In genomic region chr1:44970317-44970716, GRCh38 we compare ENCODE assay signal across 16 cellular contexts. TPM values are rescaled to one million over a fixed set of nuclear protein-coding genes. Genes with fewer than 3 reads are reported as not detected.
DNase-seq lines count a peak whose midpoint lies in the region; ATAC-seq and TF ChIP-seq lines count a peak whose summit lies in the region.
"Had no signal": no experiment of that assay in that cellular context is flagged by ENCODE, and none has a peak within 500 bp of the region (broad histone marks: within the 10 kb centered on the region; RNA-seq: fewer than 3 reads in every experiment).

No MANE protein-coding gene starts in this region.

- H3K4me3 ChIP-seq in Panc1 (ENCODE audit: low read depth in 2 of 2, low read length in 2 of 2) (no peak overlapping the region), astrocyte of the spinal cord (ENCODE audit: low read depth, low read length) (no peak overlapping the region), osteoblast (ENCODE audit: insufficient read depth, low read length) (no peak overlapping the region), ascending aorta (no peak overlapping the region)
- H3K4me3 ChIP-seq: adrenal gland had no signal

- H3K27me3 ChIP-seq in Panc1 (ENCODE audit: control insufficient read depth, insufficient read depth, low read length) (no peaks in the 10 kb centered on the region), osteoblast (ENCODE audit: insufficient read depth, low read length) (no peaks in the 10 kb centered on the region), ascending aorta (no peaks in the 10 kb centered on the region)
- H3K27me3 ChIP-seq: adrenal gland, foreskin keratinocyte had no signal

- H3K36me3 ChIP-seq in Panc1 (ENCODE audit: control insufficient read depth, insufficient read depth, low read length) (no peaks in the 10 kb centered on the region), osteoblast (ENCODE audit: insufficient read depth, low read length) (peaks cover 10% of the 10 kb centered on the region), ascending aorta (peaks cover 0 to 14% of the 10 kb centered on the region in 2 donors)

- CTCF ChIA-PET in Panc1 (lab: Charles Lee) = no interaction called here

- peak; percentile 36 for DNase-seq in GM03348 (ENCODE audit: low spot score)
- DNase-seq in Panc1 (ENCODE audit: low read depth, low spot score) = no peak
- peak; percentile 71 for DNase-seq in astrocyte of the spinal cord (ENCODE audit: low read depth, low spot score)
- DNase-seq in osteoblast (ENCODE audit: insufficient read length, low spot score, missing footprints) = peak; percentile 71
- no peak for DNase-seq in ascending aorta (ENCODE audit: low spot score in 2 of 2)
- DNase-seq in 8988T = no peak
- no peak for DNase-seq in HUDEP-2 (lab: John Stamatoyannopoulos, UW; ENCODE audit: unreplicated experiment in 76 of 76)
- DNase-seq: activated effector memory CD4-positive, alpha-beta T cell treated with Interleukin-2 at 50 U/mL for 16 hours; adrenal gland; cerebellar nuclear complex; foreskin keratinocyte; naive B cell; NCI-H1694; NCI-H226 had no signal

- TF ChIP-seq CTCF in Panc1 (IDR thresholded peaks at IDR 0.05) (no peak), astrocyte of the spinal cord (IDR thresholded peaks at IDR 0.05; ENCODE audit: low read depth, low read length) (no peak), osteoblast (IDR thresholded peaks at IDR 0.05; ENCODE audit: extremely low read depth, low read depth, low read length) (no peak), ascending aorta (IDR thresholded peaks at IDR 0.05) (no peak)

- POLR2A ChIA-PET in Panc1 (lab: Charles Lee) = no interaction called here

- H3K9me3 ChIP-seq in Panc1 (ENCODE audit: control insufficient read depth, insufficient read depth, low read depth, low read length) (no peaks in the 10 kb centered on the region), osteoblast (ENCODE audit: low read depth, low read length) (no peaks in the 10 kb centered on the region), ascending aorta (no peaks in the 10 kb centered on the region)
- H3K9me3 ChIP-seq: adrenal gland had no signal

- no peaks in the 10 kb centered on the region for H3K79me2 ChIP-seq in osteoblast (ENCODE audit: insufficient read depth, low read length)

- no TSS peak for BruUV-seq in Panc1 (replicated peaks; lab: Mats Ljungman, UMichigan)

- no peak overlapping the region for H3K27ac ChIP-seq in Panc1 (ENCODE audit: low read length)
- peak overlapping the region; percentile 56 for H3K27ac ChIP-seq in osteoblast (ENCODE audit: low read depth, low read length)
- no peak overlapping the region for H3K27ac ChIP-seq in ascending aorta
- H3K27ac ChIP-seq: adrenal gland, foreskin keratinocyte had no signal

- intact Hi-C loops in Panc1 (cut with micrococcal nuclease; ENCODE audit: unreplicated experiment) (no loop called here), ascending aorta (cut with DNase I) (no loop called here)

- H3K4me2 ChIP-seq in osteoblast (ENCODE audit: insufficient read depth, low read length) = peak overlapping the region; percentile 10

- H4K20me1 ChIP-seq in osteoblast (ENCODE audit: insufficient read depth, low read length) = no peaks in the 10 kb centered on the region

- in situ Hi-C loops in Panc1 (cut with HindIII; ENCODE audit: low pct_unique_long_range_greater_than_20kb, low sequenced_read_pairs) (no loop called here), astrocyte of the spinal cord (cut with HindIII; ENCODE audit: low sequenced_read_pairs) (no loop called here)

- ATAC-seq in Panc1 = peak; percentile 75; the same call in 1 of the 2 replicates
- no peak for ATAC-seq in HG02610 (IDR thresholded peaks at IDR 0.05; ENCODE audit: unreplicated experiment)
- ATAC-seq: activated CD4-positive, CD25-positive, alpha-beta regulatory T cell treated with anti-CD3 and anti-CD28 coated beads, Interleukin-2, amount 50 U/mL, for 24 hours; foreskin keratinocyte had no signal

- H2AFZ ChIP-seq in osteoblast (ENCODE audit: low read length) = no peak overlapping the region

- H3K4me1 ChIP-seq in Panc1 (ENCODE audit: control insufficient read depth, insufficient read depth, low read length) (peaks cover 7% of the 10 kb centered on the region), osteoblast (ENCODE audit: insufficient read depth, low read length) (peaks cover 20% of the 10 kb centered on the region), ascending aorta (peaks cover 0 to 7% of the 10 kb centered on the region in 2 donors)
- H3K4me1 ChIP-seq: foreskin keratinocyte had no signal

RNA-seq across cellular contexts. Expression of gene EIF2B3, which starts 16.1 kb away (rescaled TPM):
- 32.2 TPM for total RNA-seq in Panc1 (2021; ENCODE audit: unreplicated experiment)
- polyA plus RNA-seq in Panc1 (2012; ENCODE audit: insufficient read length) = 24.7 TPM
- total RNA-seq in osteoblast = 25.3 and 25.6 TPM in 2 replicates
- 3.6 TPM for total RNA-seq in ascending aorta

RNA-seq across cellular contexts. Expression of gene HECTD3, which starts 40.8 kb away (rescaled TPM):
- 27.2 TPM for total RNA-seq in Panc1 (2021; ENCODE audit: unreplicated experiment)
- polyA plus RNA-seq in Panc1 (2012; ENCODE audit: insufficient read length) = 25.2 TPM
- 23.9 and 26.1 TPM in 2 replicates for total RNA-seq in osteoblast
- 32.1 TPM for total RNA-seq in ascending aorta

RNA-seq across cellular contexts. Expression of gene UROD, which starts 41.7 kb away (rescaled TPM):
- total RNA-seq in Panc1 (2021; ENCODE audit: unreplicated experiment) (76.8 TPM), osteoblast (123 and 147 TPM in 2 replicates), ascending aorta (150 TPM)
- polyA plus RNA-seq in Panc1 (2012; ENCODE audit: insufficient read length) = 96.1 TPM

Comparison
In these comparisons a context has a peak if more than half of its experiments do, and no peak if none do; other contexts are left out.
1. DNase-seq: peak in GM03348 (single experiment), astrocyte of the spinal cord (single experiment) and osteoblast (single experiment); none in Panc1 (single experiment), ascending aorta (0 of 2), 8988T (single experiment) and HUDEP-2 (0 of 76).